In the genomic region with DNA sequence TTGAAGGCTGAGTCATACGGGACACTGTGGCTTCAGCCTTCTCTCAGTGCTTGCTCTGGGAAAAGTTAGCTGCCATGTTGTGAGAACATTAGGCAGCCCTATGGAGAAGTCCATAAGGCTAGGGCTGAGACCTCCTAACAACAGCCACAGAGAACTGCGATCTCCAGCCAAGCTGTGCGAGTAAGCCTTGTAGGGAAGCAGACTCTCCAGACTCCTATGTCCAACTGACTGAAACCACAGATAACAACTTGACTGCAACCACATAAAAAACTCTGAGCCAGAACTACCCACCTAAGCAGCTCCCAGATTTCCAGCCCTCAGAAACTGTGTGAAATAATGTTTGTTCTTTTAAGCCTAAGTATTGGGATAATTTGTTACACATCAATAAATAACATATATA, we compare ENCODE assay signal across 20 cellular contexts.
"Had no signal": no experiment of that assay in that cellular context is flagged by ENCODE, and none has a peak within 500 bp of the region (broad histone marks: within the 10 kb centered on the region; RNA-seq: fewer than 3 reads in every experiment).

No MANE protein-coding gene starts in this region.

- H3K4me3 ChIP-seq: body of pancreas, upper lobe of left lung had no signal

- H3K4me1 ChIP-seq: body of pancreas, parathyroid adenoma, upper lobe of left lung had no signal

- DNase-seq: activated CD4-positive, alpha-beta memory T cell treated with anti-CD3 and anti-CD28 coated beads, Interleukin-2, amount 10 ng/mL, durations not matched to agents 7 days and 5 days; activated CD4-positive, alpha-beta T cell treated with anti-CD3 and anti-CD28 coated beads for 48 hours; activated CD4-positive, CD25-positive, alpha-beta regulatory T cell; amniotic stem cell; body of pancreas; caudate nucleus; dermis blood vessel endothelial cell; effector memory CD4-positive, alpha-beta T cell; foreskin keratinocyte; left colon; mesenchymal stem cell; nucleus accumbens; right cardiac atrium; stimulated activated CD4-positive, alpha-beta T cell treated with anti-CD3 and anti-CD28 coated beads, Interleukin-4, amount 100 ng/mL, for 24 hours; stimulated activated naive CD4-positive, alpha-beta T cell treated with Interleukin-2 at 50 U/mL for 16 hours; T-helper 1 cell; T-helper 9 cell; upper lobe of left lung had no signal

- H3K4me3 Mint-ChIP-seq: activated CD4-positive, alpha-beta memory T cell treated with anti-CD3 and anti-CD28 coated beads, Interleukin-2, amount 10 ng/mL, durations not matched to agents 7 days and 5 days had no signal

- H3K27me3 Mint-ChIP-seq: activated CD4-positive, alpha-beta memory T cell treated with anti-CD3 and anti-CD28 coated beads, Interleukin-2, amount 10 ng/mL, durations not matched to agents 7 days and 5 days had no signal

- H3K27me3 ChIP-seq: body of pancreas, foreskin keratinocyte, upper lobe of left lung had no signal

- ATAC-seq: body of pancreas, foreskin keratinocyte, left colon, right cardiac atrium had no signal

- H3K27ac ChIP-seq: body of pancreas, foreskin keratinocyte, parathyroid adenoma, upper lobe of left lung had no signal

- H3K27ac Mint-ChIP-seq: activated CD4-positive, alpha-beta memory T cell treated with anti-CD3 and anti-CD28 coated beads, Interleukin-2, amount 10 ng/mL, durations not matched to agents 7 days and 5 days; activated naive CD4-positive, alpha-beta T cell treated with anti-CD3 and anti-CD28 coated beads, Interleukin-2, amount 50 U/mL, for 72 hours had no signal
